1 cellular context compared by ENCODE assay signal in genomic region chr2:174180165-174180724, GRCh38.
TF ChIP-seq lines count a peak whose summit lies in the region.

No MANE protein-coding gene starts in this region.

TF ChIP-seq in K562, 482 proteins besides CTCF, POLR2A, EP300 and RAD21 (continued from another document):
- peak; percentile 82 for TF ChIP-seq TEAD4 (IDR thresholded peaks at IDR 0.05; ENCODE audit: low read length)
- no peak for TF ChIP-seq TEAD4 (CRISPR knock-in tag; IDR thresholded peaks at IDR 0.05; ENCODE audit: borderline replicate concordance)
- TF ChIP-seq CBFA2T2 (conservative IDR thresholded peaks at IDR 0.05) = peak; percentile 62; the same call in 1 of the 2 replicates
- peak; percentile 45; the same call in 1 of the 2 replicates for TF ChIP-seq STAT5A (IDR thresholded peaks at IDR 0.05; ENCODE audit: borderline replicate concordance, low read length)
- TF ChIP-seq SPI1 (IDR thresholded peaks at IDR 0.05; ENCODE audit: borderline replicate concordance, low read depth, low read length) = no peak
- TF ChIP-seq KDM1A (IDR thresholded peaks at IDR 0.05) = peak; percentile 85 to 92; a peak in 3 of 4 replicates
- TF ChIP-seq DPF2 (IDR thresholded peaks at IDR 0.05) = peak; percentile 77
- TF ChIP-seq NCOR1 (IDR thresholded peaks at IDR 0.05) = peak; percentile 34; the same call in 1 of the 2 replicates
- peak; percentile 11; the same call in 1 of the 2 replicates for TF ChIP-seq NFIC (IDR thresholded peaks at IDR 0.05)
- TF ChIP-seq CBX3 (IDR thresholded peaks at IDR 0.05; ENCODE audit: borderline replicate concordance in 1 of 2, low read length in 2 of 2) = peak in 1 of 2 experiments; percentile 40; a peak in 1 of 3 replicates
- 0 out of 2 replicates have a peak, but pooled peaks have one; percentile 37 for TF ChIP-seq ZNF431 (CRISPR knock-in tag; IDR thresholded peaks at IDR 0.05)
- TF ChIP-seq NR2C2 (CRISPR knock-in tag; IDR thresholded peaks at IDR 0.05) = no peak
- peak; percentile 34; the same call in 1 of the 2 replicates for TF ChIP-seq NR2C2 (tag; IDR thresholded peaks at IDR 0.05)
- TF ChIP-seq TAL1 (IDR thresholded peaks at IDR 0.05) = peak; percentile 51; the same call in 1 of the 2 replicates
- TF ChIP-seq GATA2 (CRISPR knock-in tag; IDR thresholded peaks at IDR 0.05) = peak; percentile 69
- 0 out of 2 replicates have a peak, but pooled peaks have one; percentile 31 for TF ChIP-seq ZNF764 (CRISPR knock-in tag; IDR thresholded peaks at IDR 0.05; ENCODE audit: low read depth)
- peak; percentile 68 for TF ChIP-seq ARID1B (IDR thresholded peaks at IDR 0.05)
- peak; percentile 13; the same call in 1 of the 2 replicates for TF ChIP-seq SOX6 (IDR thresholded peaks at IDR 0.05)
